Comparison of ENCODE assay signal across 13 cellular contexts in genomic region chr9:99356512-99356971, GRCh38.
DNase-seq lines count a peak whose midpoint lies in the region; ATAC-seq and TF ChIP-seq lines count a peak whose summit lies in the region.
"Had no signal": no experiment of that assay in that cellular context is flagged by ENCODE, and none has a peak within 500 bp of the region (broad histone marks: within the 10 kb centered on the region; RNA-seq: fewer than 3 reads in every experiment).

No MANE protein-coding gene starts in this region.

- intact Hi-C loops in left lung (cut with DNase I) (no loop called here), sigmoid colon (cut with DNase I) (no loop called here)

- H3K4me3 ChIP-seq in left lung (no peak overlapping the region), sigmoid colon (no peak overlapping the region)

- TF ChIP-seq POLR2A in sigmoid colon (IDR thresholded peaks at IDR 0.05) = no peak

- DNase-seq in COLO829 (ENCODE audit: low spot score) = peak; percentile 32
- peak; percentile 55 to 58 for DNase-seq in dermis microvascular lymphatic vessel endothelial cell (ENCODE audit: low read depth in 2 of 2)
- DNase-seq in left lung = peak; percentile 76 to 84
- peak; percentile 68 for DNase-seq in sigmoid colon
- no peak for DNase-seq in glutamatergic neuron
- DNase-seq in 8988T = no peak
- DNase-seq: activated CD4-positive, alpha-beta T cell treated with anti-CD3 and anti-CD28 coated beads, Interleukin-2, amount 10 ng/mL, durations not matched to agents 7 days and 5 days; DMS53; effector CD4-positive, alpha-beta T cell; nephron progenitor cell; PC-3 had no signal

- H3K9me3 ChIP-seq in left lung (no peaks in the 10 kb centered on the region), sigmoid colon (no peaks in the 10 kb centered on the region)

- ATAC-seq in left lung = peak; percentile 72
- no peak for ATAC-seq in HG03139 (IDR thresholded peaks at IDR 0.05; ENCODE audit: unreplicated experiment)
- no peak for ATAC-seq in HG03520 (IDR thresholded peaks at IDR 0.05; ENCODE audit: unreplicated experiment)
- ATAC-seq: PC-3 had no signal

- H3K27me3 ChIP-seq in left lung (peaks cover 0 to 31% of the 10 kb centered on the region in 2 donors), sigmoid colon (no peaks in the 10 kb centered on the region)

- H3K36me3 ChIP-seq in left lung = no peaks in the 10 kb centered on the region
- no peaks in the 10 kb centered on the region for H3K36me3 ChIP-seq in sigmoid colon

- H3K27me3 Mint-ChIP-seq in glutamatergic neuron (ENCODE audit: unreplicated experiment) = peaks cover 6% of the 10 kb centered on the region

- H3K27ac ChIP-seq in left lung = peak overlapping the region in 1 of 2 donors; percentile 65
- H3K27ac ChIP-seq in sigmoid colon = peak overlapping the region in 1 of 4 donors; percentile 57

- H3K9me3 Mint-ChIP-seq in glutamatergic neuron (ENCODE audit: unreplicated experiment) = peaks cover 7% of the 10 kb centered on the region
- H3K9me3 Mint-ChIP-seq: activated CD4-positive, alpha-beta T cell treated with anti-CD3 and anti-CD28 coated beads, Interleukin-2, amount 10 ng/mL, durations not matched to agents 7 days and 5 days; nephron progenitor cell had no signal

- H3K4me1 ChIP-seq in left lung (peaks cover 0 to 3% of the 10 kb centered on the region in 2 donors), sigmoid colon (peaks cover 0 to 19% (median 11%) of the 10 kb centered on the region in 4 donors)

- H3K36me3 Mint-ChIP-seq in glutamatergic neuron (ENCODE audit: unreplicated experiment) = peaks cover 10% of the 10 kb centered on the region

- TF ChIP-seq CTCF in left lung (IDR thresholded peaks at IDR 0.05) (no peak), sigmoid colon (IDR thresholded peaks at IDR 0.05) (no peak), glutamatergic neuron (IDR thresholded peaks at IDR 0.05; ENCODE audit: partially characterized antibody, unreplicated experiment) (no peak)

- peaks cover 30% of the 10 kb centered on the region for H3K4me1 Mint-ChIP-seq in glutamatergic neuron (ENCODE audit: low read depth, unreplicated experiment)
- H3K4me1 Mint-ChIP-seq: activated CD4-positive, alpha-beta T cell treated with anti-CD3 and anti-CD28 coated beads, Interleukin-2, amount 10 ng/mL, durations not matched to agents 7 days and 5 days had no signal

- no peak overlapping the region for H3K4me3 Mint-ChIP-seq in glutamatergic neuron (ENCODE audit: unreplicated experiment)
- H3K4me3 Mint-ChIP-seq: activated CD4-positive, alpha-beta T cell treated with anti-CD3 and anti-CD28 coated beads, Interleukin-2, amount 10 ng/mL, durations not matched to agents 7 days and 5 days; nephron progenitor cell had no signal

- no peak for TF ChIP-seq EP300 in sigmoid colon (IDR thresholded peaks at IDR 0.05)

- H3K27ac Mint-ChIP-seq in glutamatergic neuron (ENCODE audit: unreplicated experiment) = no peak overlapping the region
- H3K27ac Mint-ChIP-seq: activated CD4-positive, alpha-beta T cell treated with anti-CD3 and anti-CD28 coated beads, Interleukin-2, amount 10 ng/mL, durations not matched to agents 7 days and 5 days; nephron progenitor cell had no signal

- 70 to 81% methylated on average over 5 of the region's 5 CpGs for WGBS in sigmoid colon, 2 donors

Comparison
In these comparisons a context has a peak if more than half of its experiments do, and no peak if none do; other contexts are left out.
1. DNase-seq: peak in COLO829 (single experiment), dermis microvascular lymphatic vessel endothelial cell (2 of 2), left lung (2 of 2) and sigmoid colon (single experiment); none in glutamatergic neuron (single experiment) and 8988T (single experiment).